1 cellular context compared by ENCODE assay signal in the genomic region with DNA sequence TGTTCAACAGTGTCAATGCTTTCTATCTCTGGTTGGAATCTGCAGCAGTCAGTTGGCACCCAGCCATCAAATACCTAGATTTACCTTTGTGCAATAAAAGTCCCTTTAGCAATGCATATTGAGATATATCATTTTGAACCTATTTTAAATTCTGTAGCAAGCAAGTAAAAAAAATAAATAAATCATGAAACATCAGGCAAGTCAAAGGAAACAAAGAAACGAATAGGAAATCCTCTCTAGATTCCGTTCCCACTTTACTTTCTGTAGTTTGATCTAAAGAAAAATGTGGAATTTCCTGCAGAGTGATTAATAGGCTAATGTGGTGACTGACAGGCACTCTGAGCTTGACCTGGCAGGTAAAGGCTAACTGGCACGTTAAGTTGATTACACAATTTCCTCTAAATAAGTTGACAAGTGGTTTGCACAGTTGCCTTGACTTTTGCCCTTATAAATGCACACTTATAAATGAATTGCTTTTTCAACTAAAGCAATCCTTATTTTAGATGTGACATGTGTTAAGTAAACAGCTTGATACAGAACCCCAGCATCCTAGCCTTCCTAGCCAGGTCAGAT.
A peak's percentile ranks its signal among the peaks of the same experiment; 100 is the strongest.
TF ChIP-seq lines count a peak whose summit lies in the region.

No MANE protein-coding gene starts in this region.

TF ChIP-seq in HepG2, 621 proteins besides CTCF, POLR2A, EP300 and RAD21 (continued from another document and continues in another):
- TF ChIP-seq, protein P1, sequence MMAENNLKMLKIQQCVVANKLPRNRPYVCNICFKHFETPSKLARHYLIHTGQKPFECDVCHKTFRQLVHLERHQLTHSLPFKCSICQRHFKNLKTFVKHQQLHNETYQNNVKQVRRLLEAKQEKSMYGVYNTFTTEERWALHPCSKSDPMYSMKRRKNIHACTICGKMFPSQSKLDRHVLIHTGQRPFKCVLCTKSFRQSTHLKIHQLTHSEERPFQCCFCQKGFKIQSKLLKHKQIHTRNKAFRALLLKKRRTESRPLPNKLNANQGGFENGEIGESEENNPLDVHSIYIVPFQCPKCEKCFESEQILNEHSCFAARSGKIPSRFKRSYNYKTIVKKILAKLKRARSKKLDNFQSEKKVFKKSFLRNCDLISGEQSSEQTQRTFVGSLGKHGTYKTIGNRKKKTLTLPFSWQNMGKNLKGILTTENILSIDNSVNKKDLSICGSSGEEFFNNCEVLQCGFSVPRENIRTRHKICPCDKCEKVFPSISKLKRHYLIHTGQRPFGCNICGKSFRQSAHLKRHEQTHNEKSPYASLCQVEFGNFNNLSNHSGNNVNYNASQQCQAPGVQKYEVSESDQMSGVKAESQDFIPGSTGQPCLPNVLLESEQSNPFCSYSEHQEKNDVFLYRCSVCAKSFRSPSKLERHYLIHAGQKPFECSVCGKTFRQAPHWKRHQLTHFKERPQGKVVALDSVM (CRISPR knock-in tag; IDR thresholded peaks at IDR 0.05), result no peak
- TF ChIP-seq, protein P2, sequence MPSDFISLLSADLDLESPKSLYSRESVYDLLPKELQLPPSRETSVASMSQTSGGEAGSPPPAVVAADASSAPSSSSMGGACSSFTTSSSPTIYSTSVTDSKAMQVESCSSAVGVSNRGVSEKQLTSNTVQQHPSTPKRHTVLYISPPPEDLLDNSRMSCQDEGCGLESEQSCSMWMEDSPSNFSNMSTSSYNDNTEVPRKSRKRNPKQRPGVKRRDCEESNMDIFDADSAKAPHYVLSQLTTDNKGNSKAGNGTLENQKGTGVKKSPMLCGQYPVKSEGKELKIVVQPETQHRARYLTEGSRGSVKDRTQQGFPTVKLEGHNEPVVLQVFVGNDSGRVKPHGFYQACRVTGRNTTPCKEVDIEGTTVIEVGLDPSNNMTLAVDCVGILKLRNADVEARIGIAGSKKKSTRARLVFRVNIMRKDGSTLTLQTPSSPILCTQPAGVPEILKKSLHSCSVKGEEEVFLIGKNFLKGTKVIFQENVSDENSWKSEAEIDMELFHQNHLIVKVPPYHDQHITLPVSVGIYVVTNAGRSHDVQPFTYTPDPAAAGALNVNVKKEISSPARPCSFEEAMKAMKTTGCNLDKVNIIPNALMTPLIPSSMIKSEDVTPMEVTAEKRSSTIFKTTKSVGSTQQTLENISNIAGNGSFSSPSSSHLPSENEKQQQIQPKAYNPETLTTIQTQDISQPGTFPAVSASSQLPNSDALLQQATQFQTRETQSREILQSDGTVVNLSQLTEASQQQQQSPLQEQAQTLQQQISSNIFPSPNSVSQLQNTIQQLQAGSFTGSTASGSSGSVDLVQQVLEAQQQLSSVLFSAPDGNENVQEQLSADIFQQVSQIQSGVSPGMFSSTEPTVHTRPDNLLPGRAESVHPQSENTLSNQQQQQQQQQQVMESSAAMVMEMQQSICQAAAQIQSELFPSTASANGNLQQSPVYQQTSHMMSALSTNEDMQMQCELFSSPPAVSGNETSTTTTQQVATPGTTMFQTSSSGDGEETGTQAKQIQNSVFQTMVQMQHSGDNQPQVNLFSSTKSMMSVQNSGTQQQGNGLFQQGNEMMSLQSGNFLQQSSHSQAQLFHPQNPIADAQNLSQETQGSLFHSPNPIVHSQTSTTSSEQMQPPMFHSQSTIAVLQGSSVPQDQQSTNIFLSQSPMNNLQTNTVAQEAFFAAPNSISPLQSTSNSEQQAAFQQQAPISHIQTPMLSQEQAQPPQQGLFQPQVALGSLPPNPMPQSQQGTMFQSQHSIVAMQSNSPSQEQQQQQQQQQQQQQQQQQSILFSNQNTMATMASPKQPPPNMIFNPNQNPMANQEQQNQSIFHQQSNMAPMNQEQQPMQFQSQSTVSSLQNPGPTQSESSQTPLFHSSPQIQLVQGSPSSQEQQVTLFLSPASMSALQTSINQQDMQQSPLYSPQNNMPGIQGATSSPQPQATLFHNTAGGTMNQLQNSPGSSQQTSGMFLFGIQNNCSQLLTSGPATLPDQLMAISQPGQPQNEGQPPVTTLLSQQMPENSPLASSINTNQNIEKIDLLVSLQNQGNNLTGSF (CRISPR knock-in tag; IDR thresholded peaks at IDR 0.05), result no peak
- TF ChIP-seq, protein P3, sequence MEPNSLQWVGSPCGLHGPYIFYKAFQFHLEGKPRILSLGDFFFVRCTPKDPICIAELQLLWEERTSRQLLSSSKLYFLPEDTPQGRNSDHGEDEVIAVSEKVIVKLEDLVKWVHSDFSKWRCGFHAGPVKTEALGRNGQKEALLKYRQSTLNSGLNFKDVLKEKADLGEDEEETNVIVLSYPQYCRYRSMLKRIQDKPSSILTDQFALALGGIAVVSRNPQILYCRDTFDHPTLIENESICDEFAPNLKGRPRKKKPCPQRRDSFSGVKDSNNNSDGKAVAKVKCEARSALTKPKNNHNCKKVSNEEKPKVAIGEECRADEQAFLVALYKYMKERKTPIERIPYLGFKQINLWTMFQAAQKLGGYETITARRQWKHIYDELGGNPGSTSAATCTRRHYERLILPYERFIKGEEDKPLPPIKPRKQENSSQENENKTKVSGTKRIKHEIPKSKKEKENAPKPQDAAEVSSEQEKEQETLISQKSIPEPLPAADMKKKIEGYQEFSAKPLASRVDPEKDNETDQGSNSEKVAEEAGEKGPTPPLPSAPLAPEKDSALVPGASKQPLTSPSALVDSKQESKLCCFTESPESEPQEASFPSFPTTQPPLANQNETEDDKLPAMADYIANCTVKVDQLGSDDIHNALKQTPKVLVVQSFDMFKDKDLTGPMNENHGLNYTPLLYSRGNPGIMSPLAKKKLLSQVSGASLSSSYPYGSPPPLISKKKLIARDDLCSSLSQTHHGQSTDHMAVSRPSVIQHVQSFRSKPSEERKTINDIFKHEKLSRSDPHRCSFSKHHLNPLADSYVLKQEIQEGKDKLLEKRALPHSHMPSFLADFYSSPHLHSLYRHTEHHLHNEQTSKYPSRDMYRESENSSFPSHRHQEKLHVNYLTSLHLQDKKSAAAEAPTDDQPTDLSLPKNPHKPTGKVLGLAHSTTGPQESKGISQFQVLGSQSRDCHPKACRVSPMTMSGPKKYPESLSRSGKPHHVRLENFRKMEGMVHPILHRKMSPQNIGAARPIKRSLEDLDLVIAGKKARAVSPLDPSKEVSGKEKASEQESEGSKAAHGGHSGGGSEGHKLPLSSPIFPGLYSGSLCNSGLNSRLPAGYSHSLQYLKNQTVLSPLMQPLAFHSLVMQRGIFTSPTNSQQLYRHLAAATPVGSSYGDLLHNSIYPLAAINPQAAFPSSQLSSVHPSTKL (CRISPR knock-in tag; IDR thresholded peaks at IDR 0.05), result peak; percentile 91
- TF ChIP-seq ZNF235 (CRISPR knock-in tag; IDR thresholded peaks at IDR 0.05; ENCODE audit: borderline replicate concordance) (no peak), ELF3 (CRISPR knock-in tag; IDR thresholded peaks at IDR 0.05) (peak; percentile 76), IRX3 (CRISPR knock-in tag; IDR thresholded peaks at IDR 0.05; ENCODE audit: borderline replicate concordance, low read depth) (no peak), ZMYM4 (CRISPR knock-in tag; IDR thresholded peaks at IDR 0.05) (peak; percentile 54; the same call in 1 of the 2 replicates), RXRB (CRISPR knock-in tag; IDR thresholded peaks at IDR 0.05; ENCODE audit: borderline replicate concordance) (peak; percentile 93), RFX3 (CRISPR knock-in tag; IDR thresholded peaks at IDR 0.05) (0 out of 2 replicates have a peak, but pooled peaks have one; percentile 16), TP53 (CRISPR knock-in tag; conservative IDR thresholded peaks at IDR 0.05) (no peak), ZNF333 (CRISPR knock-in tag; IDR thresholded peaks at IDR 0.05; ENCODE audit: borderline replicate concordance) (no peak), SAP130 (CRISPR knock-in tag; IDR thresholded peaks at IDR 0.05; ENCODE audit: low read depth) (peak; percentile 73), ZNF879 (CRISPR knock-in tag; IDR thresholded peaks at IDR 0.05) (no peak), TCF7L2 (IDR thresholded peaks at IDR 0.05; ENCODE audit: low read depth, low read length) (no peak), FOXC1 (CRISPR knock-in tag; IDR thresholded peaks at IDR 0.05; ENCODE audit: borderline replicate concordance) (no peak), ARNTL (CRISPR knock-in tag; IDR thresholded peaks at IDR 0.05) (0 out of 2 replicates have a peak, but pooled peaks have one; percentile 32), BRCA1 (CRISPR knock-in tag; IDR thresholded peaks at IDR 0.05) (no peak), TOE1 (CRISPR knock-in tag; IDR thresholded peaks at IDR 0.05) (no peak), ZNF10 (CRISPR knock-in tag; IDR thresholded peaks at IDR 0.05; ENCODE audit: borderline replicate concordance, low read depth) (no peak), KLF12 (CRISPR knock-in tag; IDR thresholded peaks at IDR 0.05; ENCODE audit: borderline replicate concordance) (no peak)
- TF ChIP-seq, protein P4, sequence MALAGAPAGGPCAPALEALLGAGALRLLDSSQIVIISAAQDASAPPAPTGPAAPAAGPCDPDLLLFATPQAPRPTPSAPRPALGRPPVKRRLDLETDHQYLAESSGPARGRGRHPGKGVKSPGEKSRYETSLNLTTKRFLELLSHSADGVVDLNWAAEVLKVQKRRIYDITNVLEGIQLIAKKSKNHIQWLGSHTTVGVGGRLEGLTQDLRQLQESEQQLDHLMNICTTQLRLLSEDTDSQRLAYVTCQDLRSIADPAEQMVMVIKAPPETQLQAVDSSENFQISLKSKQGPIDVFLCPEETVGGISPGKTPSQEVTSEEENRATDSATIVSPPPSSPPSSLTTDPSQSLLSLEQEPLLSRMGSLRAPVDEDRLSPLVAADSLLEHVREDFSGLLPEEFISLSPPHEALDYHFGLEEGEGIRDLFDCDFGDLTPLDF (CRISPR knock-in tag; IDR thresholded peaks at IDR 0.05), result no peak
- TF ChIP-seq, protein P5, sequence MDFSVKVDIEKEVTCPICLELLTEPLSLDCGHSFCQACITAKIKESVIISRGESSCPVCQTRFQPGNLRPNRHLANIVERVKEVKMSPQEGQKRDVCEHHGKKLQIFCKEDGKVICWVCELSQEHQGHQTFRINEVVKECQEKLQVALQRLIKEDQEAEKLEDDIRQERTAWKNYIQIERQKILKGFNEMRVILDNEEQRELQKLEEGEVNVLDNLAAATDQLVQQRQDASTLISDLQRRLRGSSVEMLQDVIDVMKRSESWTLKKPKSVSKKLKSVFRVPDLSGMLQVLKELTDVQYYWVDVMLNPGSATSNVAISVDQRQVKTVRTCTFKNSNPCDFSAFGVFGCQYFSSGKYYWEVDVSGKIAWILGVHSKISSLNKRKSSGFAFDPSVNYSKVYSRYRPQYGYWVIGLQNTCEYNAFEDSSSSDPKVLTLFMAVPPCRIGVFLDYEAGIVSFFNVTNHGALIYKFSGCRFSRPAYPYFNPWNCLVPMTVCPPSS (IDR thresholded peaks at IDR 0.05), result no peak
- TF ChIP-seq, protein P6, sequence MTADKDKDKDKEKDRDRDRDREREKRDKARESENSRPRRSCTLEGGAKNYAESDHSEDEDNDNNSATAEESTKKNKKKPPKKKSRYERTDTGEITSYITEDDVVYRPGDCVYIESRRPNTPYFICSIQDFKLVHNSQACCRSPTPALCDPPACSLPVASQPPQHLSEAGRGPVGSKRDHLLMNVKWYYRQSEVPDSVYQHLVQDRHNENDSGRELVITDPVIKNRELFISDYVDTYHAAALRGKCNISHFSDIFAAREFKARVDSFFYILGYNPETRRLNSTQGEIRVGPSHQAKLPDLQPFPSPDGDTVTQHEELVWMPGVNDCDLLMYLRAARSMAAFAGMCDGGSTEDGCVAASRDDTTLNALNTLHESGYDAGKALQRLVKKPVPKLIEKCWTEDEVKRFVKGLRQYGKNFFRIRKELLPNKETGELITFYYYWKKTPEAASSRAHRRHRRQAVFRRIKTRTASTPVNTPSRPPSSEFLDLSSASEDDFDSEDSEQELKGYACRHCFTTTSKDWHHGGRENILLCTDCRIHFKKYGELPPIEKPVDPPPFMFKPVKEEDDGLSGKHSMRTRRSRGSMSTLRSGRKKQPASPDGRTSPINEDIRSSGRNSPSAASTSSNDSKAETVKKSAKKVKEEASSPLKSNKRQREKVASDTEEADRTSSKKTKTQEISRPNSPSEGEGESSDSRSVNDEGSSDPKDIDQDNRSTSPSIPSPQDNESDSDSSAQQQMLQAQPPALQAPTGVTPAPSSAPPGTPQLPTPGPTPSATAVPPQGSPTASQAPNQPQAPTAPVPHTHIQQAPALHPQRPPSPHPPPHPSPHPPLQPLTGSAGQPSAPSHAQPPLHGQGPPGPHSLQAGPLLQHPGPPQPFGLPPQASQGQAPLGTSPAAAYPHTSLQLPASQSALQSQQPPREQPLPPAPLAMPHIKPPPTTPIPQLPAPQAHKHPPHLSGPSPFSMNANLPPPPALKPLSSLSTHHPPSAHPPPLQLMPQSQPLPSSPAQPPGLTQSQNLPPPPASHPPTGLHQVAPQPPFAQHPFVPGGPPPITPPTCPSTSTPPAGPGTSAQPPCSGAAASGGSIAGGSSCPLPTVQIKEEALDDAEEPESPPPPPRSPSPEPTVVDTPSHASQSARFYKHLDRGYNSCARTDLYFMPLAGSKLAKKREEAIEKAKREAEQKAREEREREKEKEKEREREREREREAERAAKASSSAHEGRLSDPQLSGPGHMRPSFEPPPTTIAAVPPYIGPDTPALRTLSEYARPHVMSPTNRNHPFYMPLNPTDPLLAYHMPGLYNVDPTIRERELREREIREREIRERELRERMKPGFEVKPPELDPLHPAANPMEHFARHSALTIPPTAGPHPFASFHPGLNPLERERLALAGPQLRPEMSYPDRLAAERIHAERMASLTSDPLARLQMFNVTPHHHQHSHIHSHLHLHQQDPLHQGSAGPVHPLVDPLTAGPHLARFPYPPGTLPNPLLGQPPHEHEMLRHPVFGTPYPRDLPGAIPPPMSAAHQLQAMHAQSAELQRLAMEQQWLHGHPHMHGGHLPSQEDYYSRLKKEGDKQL (CRISPR knock-in tag; IDR thresholded peaks at IDR 0.05; ENCODE audit: low read depth), result peak; percentile 74; the same call in 1 of the 2 replicates
- TF ChIP-seq, protein P7, sequence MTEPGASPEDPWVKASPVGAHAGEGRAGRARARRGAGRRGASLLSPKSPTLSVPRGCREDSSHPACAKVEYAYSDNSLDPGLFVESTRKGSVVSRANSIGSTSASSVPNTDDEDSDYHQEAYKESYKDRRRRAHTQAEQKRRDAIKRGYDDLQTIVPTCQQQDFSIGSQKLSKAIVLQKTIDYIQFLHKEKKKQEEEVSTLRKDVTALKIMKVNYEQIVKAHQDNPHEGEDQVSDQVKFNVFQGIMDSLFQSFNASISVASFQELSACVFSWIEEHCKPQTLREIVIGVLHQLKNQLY (CRISPR knock-in tag; IDR thresholded peaks at IDR 0.05), result no peak
- TF ChIP-seq, protein P8, sequence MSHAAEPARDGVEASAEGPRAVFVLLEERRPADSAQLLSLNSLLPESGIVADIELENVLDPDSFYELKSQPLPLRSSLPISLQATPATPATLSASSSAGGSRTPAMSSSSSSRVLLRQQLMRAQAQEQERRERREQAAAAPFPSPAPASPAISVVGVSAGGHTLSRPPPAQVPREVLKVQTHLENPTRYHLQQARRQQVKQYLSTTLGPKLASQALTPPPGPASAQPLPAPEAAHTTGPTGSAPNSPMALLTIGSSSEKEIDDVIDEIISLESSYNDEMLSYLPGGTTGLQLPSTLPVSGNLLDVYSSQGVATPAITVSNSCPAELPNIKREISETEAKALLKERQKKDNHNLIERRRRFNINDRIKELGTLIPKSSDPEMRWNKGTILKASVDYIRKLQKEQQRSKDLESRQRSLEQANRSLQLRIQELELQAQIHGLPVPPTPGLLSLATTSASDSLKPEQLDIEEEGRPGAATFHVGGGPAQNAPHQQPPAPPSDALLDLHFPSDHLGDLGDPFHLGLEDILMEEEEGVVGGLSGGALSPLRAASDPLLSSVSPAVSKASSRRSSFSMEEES (CRISPR knock-in tag; IDR thresholded peaks at IDR 0.05), result 0 out of 2 replicates have a peak, but pooled peaks have one; percentile 25
- TF ChIP-seq, protein P9, sequence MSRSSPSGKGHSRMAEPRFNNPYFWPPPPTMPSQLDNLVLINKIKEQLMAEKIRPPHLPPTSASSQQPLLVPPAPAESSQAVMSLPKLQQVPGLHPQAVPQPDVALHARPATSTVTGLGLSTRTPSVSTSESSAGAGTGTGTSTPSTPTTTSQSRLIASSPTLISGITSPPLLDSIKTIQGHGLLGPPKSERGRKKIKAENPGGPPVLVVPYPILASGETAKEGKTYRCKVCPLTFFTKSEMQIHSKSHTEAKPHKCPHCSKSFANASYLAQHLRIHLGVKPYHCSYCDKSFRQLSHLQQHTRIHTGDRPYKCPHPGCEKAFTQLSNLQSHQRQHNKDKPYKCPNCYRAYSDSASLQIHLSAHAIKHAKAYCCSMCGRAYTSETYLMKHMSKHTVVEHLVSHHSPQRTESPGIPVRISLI (CRISPR knock-in tag; IDR thresholded peaks at IDR 0.05; ENCODE audit: borderline replicate concordance), result peak; percentile 65; the same call in 1 of the 2 replicates
